Comparison of ENCODE assay signal across 8 cellular contexts in the genomic region with DNA sequence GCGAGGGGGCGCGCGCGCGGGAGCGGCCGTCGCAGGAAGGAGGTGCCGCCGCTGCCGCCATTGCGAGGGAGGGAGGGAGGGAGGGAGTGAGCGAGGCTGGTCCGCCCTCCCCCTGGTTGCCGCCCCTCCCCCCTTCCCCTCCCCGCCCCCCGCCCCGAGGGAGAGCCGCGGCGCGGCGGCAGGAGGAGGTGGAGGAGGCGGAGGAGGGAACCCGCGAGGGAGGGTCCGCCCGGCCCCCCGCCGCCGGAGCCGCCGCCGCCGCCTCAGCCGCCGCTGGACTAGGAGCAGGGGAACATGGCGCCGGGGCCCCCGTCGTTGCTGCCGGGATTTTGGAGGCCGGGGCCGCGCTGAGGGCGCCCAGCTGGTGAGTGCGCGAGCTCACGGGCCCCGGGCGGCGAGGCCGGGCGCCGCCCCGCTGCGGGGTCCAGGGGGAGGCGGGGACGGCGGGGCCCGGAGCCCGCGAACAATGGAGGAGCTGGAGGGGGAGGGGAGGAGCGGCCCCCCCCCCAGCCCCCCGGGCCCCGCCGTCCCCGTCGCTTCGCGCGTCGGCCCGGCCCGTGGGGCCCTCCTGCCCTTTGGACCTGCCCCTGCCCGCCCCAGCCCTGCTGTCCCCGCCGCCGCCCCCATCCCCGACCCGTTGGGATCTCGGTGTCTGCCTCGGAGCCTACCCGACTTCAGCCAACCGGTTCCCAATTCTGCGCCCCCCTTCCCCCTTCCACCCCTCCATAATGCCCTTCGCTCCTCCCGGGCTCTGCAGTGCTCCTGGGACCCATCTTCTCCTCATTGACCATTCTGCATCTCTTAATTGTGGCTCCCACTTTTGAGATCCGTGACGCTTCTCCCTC. TPM values are rescaled to one million over a fixed set of nuclear protein-coding genes. Genes with fewer than 3 reads are reported as not detected.
DNase-seq lines count a peak whose midpoint lies in the region; ATAC-seq and TF ChIP-seq lines count a peak whose summit lies in the region.

Gene ARHGAP35 (plus strand): TSS at position 152 of the 845 bp plus-strand sequence. CDS start 57,679 bp downstream, outside the sequence.

- no peaks in the 10 kb centered on the region for H3K9me3 ChIP-seq in CD8-positive, alpha-beta T cell (ENCODE audit: low read length)

- intact Hi-C loops in CD8-positive, alpha-beta T cell (cut with DNase I, micrococcal nuclease): loop anchor here (1.0 to 5.0 kb wide), 7 partner anchors 10 to 414 kb away; partner anchors contain the start of genes INAFM1 (in 2 of the 2), AP2S1 (in 1 of the 2), CCDC9 (in 1 of the 2) and SLC1A5 (in 1 of the 2)
- intact Hi-C loops in left ventricle myocardium superior (cut with micrococcal nuclease): no loop called here

- H3K36me3 Mint-ChIP-seq in CD8-positive, alpha-beta T cell: peaks cover 6% of the 10 kb centered on the region

- CTCF ChIA-PET in CD8-positive, alpha-beta T cell (lab: Charles Lee): interaction anchor here (1.2 to 1.7 kb wide), 3 partner anchors 130 to 175 kb away, joined by 3 to 8 read pairs (median 3); no protein-coding TSS in a partner anchor

- peak within 1 kb of the TSS; percentile 77 for H3K27ac ChIP-seq in CD8-positive, alpha-beta T cell (ENCODE audit: low read depth, low read length)
- H3K27ac ChIP-seq in adipose tissue (ENCODE audit: low read depth, low read length): peak within 1 kb of the TSS; percentile 3

- DNase-seq in CD8-positive, alpha-beta T cell: peak in 5 of 7 experiments; percentile 17 to 86 (median 21)
- no peak for DNase-seq in H4 (ENCODE audit: low spot score)
- DNase-seq in NOMO-1 treated with dmso at 0.1 percent for 144 hours (lab: John Stamatoyannopoulos, UW; ENCODE audit: unreplicated experiment): peak; percentile 76
- DNase-seq in left ventricle myocardium superior: peak; percentile 59
- DNase-seq in pulmonary artery endothelial cell (ENCODE audit: low read depth, low spot score): no peak
- no peak for DNase-seq in NCI-H1417 treated with DMSO at 0.1 percent for 48 hours (lab: John Stamatoyannopoulos, UW)
- DNase-seq in superior temporal gyrus (ENCODE audit: extremely low spot score): no peak

- POLR2A ChIA-PET in CD8-positive, alpha-beta T cell (lab: Charles Lee): interaction anchor here (0.6 to 2.5 kb wide), 7 partner anchors 41 to 251 kb away, joined by 3 to 9 read pairs (median 3); no protein-coding TSS in a partner anchor

- H3K36me3 ChIP-seq in CD8-positive, alpha-beta T cell (ENCODE audit: insufficient read depth, low read length): no peaks in the 10 kb centered on the region

- H3K27me3 Mint-ChIP-seq in CD8-positive, alpha-beta T cell (ENCODE audit: low read depth): no peaks in the 10 kb centered on the region

- H3K27ac Mint-ChIP-seq in CD8-positive, alpha-beta T cell: peak within 1 kb of the TSS; percentile 94

- TF ChIP-seq CTCF in CD8-positive, alpha-beta T cell (IDR thresholded peaks at IDR 0.05): no peak

- peak within 1 kb of the TSS; percentile 92 for H3K4me3 Mint-ChIP-seq in CD8-positive, alpha-beta T cell

- H3K4me3 ChIP-seq in CD8-positive, alpha-beta T cell (ENCODE audit: low read depth, low read length): peak within 1 kb of the TSS; percentile 91

- WGBS in adipose tissue, 3 donors: 0 to 2% (median 0%) methylated on average over 23 to 77 of the region's 91 CpGs

- peaks cover 41% of the 10 kb centered on the region for H3K4me1 ChIP-seq in CD8-positive, alpha-beta T cell (ENCODE audit: insufficient read depth, low read length)

- H3K9me3 Mint-ChIP-seq in CD8-positive, alpha-beta T cell: no peaks in the 10 kb centered on the region

- peaks cover 15% of the 10 kb centered on the region for H3K4me1 Mint-ChIP-seq in CD8-positive, alpha-beta T cell (ENCODE audit: low read depth)

- peak; percentile 39 for ATAC-seq in CD8-positive, alpha-beta T cell
- peak; percentile 0 for ATAC-seq in left ventricle myocardium superior

- H3K27me3 ChIP-seq in CD8-positive, alpha-beta T cell (ENCODE audit: insufficient read depth, low read length): no peaks in the 10 kb centered on the region

RNA-seq across cellular contexts. Expression of gene ARHGAP35, which starts in this region (rescaled TPM):
- total RNA-seq in CD8-positive, alpha-beta T cell: 10 to 100 TPM; 12.8 to 13.4 TPM
- 24.0 and 27.1 TPM in 2 replicates for total RNA-seq in H4 (2014; rRNA removed; shearing (Covaris generic))
- 10 to 100 TPM in 2 of 3 donors, 1 to 10 TPM in 1; 8.3 to 14.8 (median 13.4) TPM for polyA plus RNA-seq in adipose tissue
- total RNA-seq in left ventricle myocardium superior (69.7 TPM), pulmonary artery endothelial cell (21.4 and 30.5 TPM in 2 replicates)

Comparison
In these comparisons a context has a peak if more than half of its experiments do, and no peak if none do; other contexts are left out.
1. DNase-seq: peak in CD8-positive, alpha-beta T cell (5 of 7), NOMO-1 treated with dmso at 0.1 percent for 144 hours (single experiment) and left ventricle myocardium superior (single experiment); none in H4 (single experiment), pulmonary artery endothelial cell (single experiment), NCI-H1417 treated with DMSO at 0.1 percent for 48 hours (single experiment) and superior temporal gyrus (single experiment).